12 cellular contexts compared by ENCODE assay signal in genomic region chr17:36201506-36201905, GRCh38. TPM values are rescaled to one million over a fixed set of nuclear protein-coding genes. Genes with fewer than 3 reads are reported as not detected.
DNase-seq lines count a peak whose midpoint lies in the region; ATAC-seq and TF ChIP-seq lines count a peak whose summit lies in the region.
"Not testable (repeated sequence)": the region's sequence is repeated elsewhere in the genome, so short reads cannot be mapped to it uniquely, and the experiment has no call there.
"Had no signal": no experiment of that assay in that cellular context is flagged by ENCODE, and none has a peak within 500 bp of the region (broad histone marks: within the 10 kb centered on the region; RNA-seq: fewer than 3 reads in every experiment).

No MANE protein-coding gene starts in this region.

- not testable (repeated sequence) for H3K79me2 ChIP-seq in GM23338 (replicated peaks; ENCODE audit: insufficient read depth); SU-DHL-6 (ENCODE audit: insufficient read depth, low read length)

- H3F3A ChIP-seq in GM23338 (replicated peaks; ENCODE audit: low read depth); SU-DHL-6 (ENCODE audit: insufficient read depth): not testable (repeated sequence)

- H3K4me2 ChIP-seq in GM23338; SU-DHL-6 (ENCODE audit: low read depth, low read length, poor library complexity, severe bottlenecking): not testable (repeated sequence)

- H3K9me3 ChIP-seq in CD8-positive, alpha-beta T cell (ENCODE audit: low read length); SU-DHL-6 (ENCODE audit: insufficient read depth, low read length): not testable (repeated sequence)

- H3K9me2 ChIP-seq in GM23338 (ENCODE audit: insufficient read depth); SU-DHL-6 (replicated peaks; ENCODE audit: insufficient read depth, low read length): not testable (repeated sequence)

- DNase-seq in CD8-positive, alpha-beta T cell; GM23338 (ENCODE audit: low spot score); activated naive CD8-positive, alpha-beta T cell treated with anti-CD3 and anti-CD28 coated beads, Interleukin-2, amount 10 ng/mL, durations not matched to agents 7 days and 5 days: not testable (repeated sequence)
- DNase-seq in KG1 (lab: John Stamatoyannopoulos, UW) (peak; percentile 50), NB4 (ENCODE audit: low read depth) (peak; percentile 77), islet precursor cell (peak; percentile 58)
- peak in 1 of 2 donors; percentile 65 for DNase-seq in stimulated activated effector memory CD8-positive, alpha-beta T cell treated with anti-CD3 and anti-CD28 coated beads, Interleukin-12 subunit alpha, Interleukin-12 subunit beta, amount 100 ng/mL, for 72 hours (ENCODE audit: low spot score in 2 of 2)

- H3K27me3 Mint-ChIP-seq in CD8-positive, alpha-beta T cell (ENCODE audit: low read depth); GM23338 (ENCODE audit: insufficient read depth, low read depth, poor library complexity): not testable (repeated sequence)
- H3K27me3 Mint-ChIP-seq in activated naive CD8-positive, alpha-beta T cell treated with anti-CD3 and anti-CD28 coated beads, Interleukin-2, amount 10 ng/mL, durations not matched to agents 7 days and 5 days: peaks cover 25% of the 10 kb centered on the region

- not testable (repeated sequence) for H3K9ac ChIP-seq in SU-DHL-6 (ENCODE audit: low read length)

- H4K20me1 ChIP-seq in GM23338 (replicated peaks; ENCODE audit: insufficient read depth); SU-DHL-6 (ENCODE audit: low read depth, low read length): not testable (repeated sequence)

- TF ChIP-seq POLR2A in NB4 (IDR thresholded peaks at IDR 0.05; ENCODE audit: extremely low read depth, insufficient read length): not testable (repeated sequence)

- H3K4me1 ChIP-seq in CD8-positive, alpha-beta T cell (ENCODE audit: insufficient read depth, low read length); GM23338 (ENCODE audit: insufficient read depth): not testable (repeated sequence)

- H3K9me3 Mint-ChIP-seq in CD8-positive, alpha-beta T cell; GM23338; activated naive CD8-positive, alpha-beta T cell treated with anti-CD3 and anti-CD28 coated beads, Interleukin-2, amount 10 ng/mL, durations not matched to agents 7 days and 5 days; stimulated activated effector memory CD8-positive, alpha-beta T cell treated with anti-CD3 and anti-CD28 coated beads, Interleukin-12 subunit alpha, Interleukin-12 subunit beta, amount 100 ng/mL, for 72 hours: not testable (repeated sequence)

- H3K27ac ChIP-seq in CD8-positive, alpha-beta T cell (ENCODE audit: low read depth, low read length); GM23338 (ENCODE audit: low read depth): not testable (repeated sequence)
- H3K27ac ChIP-seq in SU-DHL-6 (ENCODE audit: low read depth, low read length): 0 out of 2 replicates have a peak overlapping the region, but pooled peaks have one; percentile 35

- H2AFZ ChIP-seq in GM23338; SU-DHL-6 (ENCODE audit: low read depth, low read length, severe bottlenecking): not testable (repeated sequence)

- not testable (repeated sequence) for H3K4me3 ChIP-seq in CD8-positive, alpha-beta T cell (ENCODE audit: low read depth, low read length); GM23338; NB4 (ENCODE audit: low read depth, low read length); SU-DHL-6 (ENCODE audit: insufficient read depth, low read length, poor library complexity, severe bottlenecking)

- peak overlapping the region; percentile 87 for H3K27ac Mint-ChIP-seq in CD8-positive, alpha-beta T cell
- H3K27ac Mint-ChIP-seq in GM23338; activated naive CD8-positive, alpha-beta T cell treated with anti-CD3 and anti-CD28 coated beads, Interleukin-2, amount 10 ng/mL, durations not matched to agents 7 days and 5 days: not testable (repeated sequence)
- H3K27ac Mint-ChIP-seq in stimulated activated effector memory CD8-positive, alpha-beta T cell treated with anti-CD3 and anti-CD28 coated beads, Interleukin-12 subunit alpha, Interleukin-12 subunit beta, amount 100 ng/mL, for 72 hours: peak overlapping the region; percentile 74

- not testable (repeated sequence) for H3K36me3 ChIP-seq in CD8-positive, alpha-beta T cell (ENCODE audit: insufficient read depth, low read length); GM23338 (ENCODE audit: insufficient read depth); SU-DHL-6 (ENCODE audit: low read length)

- intact Hi-C loops in CD8-positive, alpha-beta T cell (cut with DNase I, micrococcal nuclease): not testable (repeated sequence)

- POLR2A ChIA-PET in CD8-positive, alpha-beta T cell (lab: Charles Lee): interaction anchor here (1.6 kb wide), 1 partner anchor 9 kb away, joined by 6 read pairs; no protein-coding TSS in a partner anchor
- POLR2A ChIA-PET in activated naive CD8-positive, alpha-beta T cell treated with anti-CD3 and anti-CD28 coated beads, Interleukin-2, amount 10 ng/mL, durations not matched to agents 7 days and 5 days (lab: Charles Lee): not testable (repeated sequence)

- not testable (repeated sequence) for TF ChIP-seq CTCF in CD8-positive, alpha-beta T cell (IDR thresholded peaks at IDR 0.05); GM23338 (conservative IDR thresholded peaks at IDR 0.05; ENCODE audit: low read depth in 2 of 2); NB4 (IDR thresholded peaks at IDR 0.05; ENCODE audit: low read depth, low read length); SU-DHL-6 (IDR thresholded peaks at IDR 0.05; ENCODE audit: insufficient read depth, low read length, poor library complexity, severe bottlenecking)

- not testable (repeated sequence) for H3K36me3 Mint-ChIP-seq in CD8-positive, alpha-beta T cell; GM23338 (ENCODE audit: low read depth); activated naive CD8-positive, alpha-beta T cell treated with anti-CD3 and anti-CD28 coated beads, Interleukin-2, amount 10 ng/mL, durations not matched to agents 7 days and 5 days; stimulated activated effector memory CD8-positive, alpha-beta T cell treated with anti-CD3 and anti-CD28 coated beads, Interleukin-12 subunit alpha, Interleukin-12 subunit beta, amount 100 ng/mL, for 72 hours

- ATAC-seq in CD8-positive, alpha-beta T cell: not testable (repeated sequence)
- peak; percentile 41 for ATAC-seq in GM23338
- ATAC-seq in activated naive CD8-positive, alpha-beta T cell treated with anti-CD3 and anti-CD28 coated beads, Interleukin-2, amount 10 ng/mL, durations not matched to agents 7 days and 5 days (ENCODE audit: low read depth): peak; percentile 49
- peak; percentile 51 for ATAC-seq in stimulated activated effector memory CD8-positive, alpha-beta T cell treated with anti-CD3 and anti-CD28 coated beads, Interleukin-12 subunit alpha, Interleukin-12 subunit beta, amount 100 ng/mL, for 72 hours

- H3K4me3 Mint-ChIP-seq in CD8-positive, alpha-beta T cell: peak overlapping the region; percentile 0
- H3K4me3 Mint-ChIP-seq in GM23338: not testable (repeated sequence)
- H3K4me3 Mint-ChIP-seq in activated naive CD8-positive, alpha-beta T cell treated with anti-CD3 and anti-CD28 coated beads, Interleukin-2, amount 10 ng/mL, durations not matched to agents 7 days and 5 days: peak overlapping the region; percentile 11
- peak overlapping the region; percentile 70 for H3K4me3 Mint-ChIP-seq in stimulated activated effector memory CD8-positive, alpha-beta T cell treated with anti-CD3 and anti-CD28 coated beads, Interleukin-12 subunit alpha, Interleukin-12 subunit beta, amount 100 ng/mL, for 72 hours

- CTCF ChIA-PET in CD8-positive, alpha-beta T cell (lab: Charles Lee): not testable (repeated sequence)

- H3K4me1 Mint-ChIP-seq in CD8-positive, alpha-beta T cell (ENCODE audit: low read depth): peaks cover 67% of the 10 kb centered on the region
- peaks cover 10% of the 10 kb centered on the region for H3K4me1 Mint-ChIP-seq in GM23338
- H3K4me1 Mint-ChIP-seq in activated naive CD8-positive, alpha-beta T cell treated with anti-CD3 and anti-CD28 coated beads, Interleukin-2, amount 10 ng/mL, durations not matched to agents 7 days and 5 days: peaks cover 42% of the 10 kb centered on the region
- peaks cover 82% of the 10 kb centered on the region for H3K4me1 Mint-ChIP-seq in stimulated activated effector memory CD8-positive, alpha-beta T cell treated with anti-CD3 and anti-CD28 coated beads, Interleukin-12 subunit alpha, Interleukin-12 subunit beta, amount 100 ng/mL, for 72 hours

- H3K27me3 ChIP-seq in CD8-positive, alpha-beta T cell (ENCODE audit: insufficient read depth, low read length); GM23338 (ENCODE audit: insufficient read depth); SU-DHL-6 (ENCODE audit: low read length): not testable (repeated sequence)

RNA-seq across cellular contexts. Expression of gene CCL3L1, which starts 4.9 kb away (rescaled TPM):
- 1 to 10 TPM; 6.2 to 7.5 TPM for total RNA-seq in CD8-positive, alpha-beta T cell
- total RNA-seq in GM23338 (2014; rRNA removed; shearing (Covaris generic)): not detected in 2 replicates
- polyA plus RNA-seq in GM23338 (2016; fragmentation: Nextera tagmentation; extraction: Ambion mirVana): 0.59 and 0.70 TPM in 2 replicates
- 10 to 100 TPM; 13.7 to 18.4 TPM for total RNA-seq in activated naive CD8-positive, alpha-beta T cell treated with anti-CD3 and anti-CD28 coated beads, Interleukin-2, amount 10 ng/mL, durations not matched to agents 7 days and 5 days
- total RNA-seq: A673, HT1080, SJSA1 had no signal

RNA-seq across cellular contexts. Expression of gene CCL4L2, which starts 9.4 kb away (rescaled TPM):
- total RNA-seq in CD8-positive, alpha-beta T cell: 1 to 10 TPM; 6.6 to 6.9 TPM
- not detected in 2 replicates for total RNA-seq in GM23338 (2014; rRNA removed; shearing (Covaris generic))
- polyA plus RNA-seq in GM23338 (2016; fragmentation: Nextera tagmentation; extraction: Ambion mirVana): not detected in 2 replicates
- total RNA-seq in activated naive CD8-positive, alpha-beta T cell treated with anti-CD3 and anti-CD28 coated beads, Interleukin-2, amount 10 ng/mL, durations not matched to agents 7 days and 5 days: 1 to 10 TPM; 4.0 to 8.7 TPM
- total RNA-seq: A673, HT1080, SJSA1 had no signal
- polyA plus RNA-seq: IgD-negative memory B cell had no signal

RNA-seq across cellular contexts. Expression of gene TBC1D3B, which starts 25.1 kb away (rescaled TPM):
- 1 to 10 TPM; 4.6 to 5.4 TPM for total RNA-seq in CD8-positive, alpha-beta T cell
- 0.54 and 1.3 TPM in 2 replicates for total RNA-seq in GM23338 (2014; rRNA removed; shearing (Covaris generic))
- 0.80 and 0.95 TPM in 2 replicates for polyA plus RNA-seq in GM23338 (2016; fragmentation: Nextera tagmentation; extraction: Ambion mirVana)
- total RNA-seq in activated naive CD8-positive, alpha-beta T cell treated with anti-CD3 and anti-CD28 coated beads, Interleukin-2, amount 10 ng/mL, durations not matched to agents 7 days and 5 days: 1 to 10 TPM; 7.7 to 9.9 TPM
- total RNA-seq: HT1080 had no signal
